7 cellular contexts compared by ENCODE assay signal in genomic region chr9:135990468-135991429, GRCh38. TPM values are rescaled to one million over a fixed set of nuclear protein-coding genes. Genes with fewer than 3 reads are reported as not detected.
A peak's percentile ranks its signal among the peaks of the same experiment; 100 is the strongest.
DNase-seq lines count a peak whose midpoint lies in the region; ATAC-seq and TF ChIP-seq lines count a peak whose summit lies in the region.

No MANE protein-coding gene starts in this region.

- no peaks in the 10 kb centered on the region for H3K36me3 ChIP-seq in gastrocnemius medialis

- DNase-seq in GM13977 (ENCODE audit: low spot score) (peak; percentile 78), NCI-H460 (ENCODE audit: extremely low read depth, low read depth) (peak; percentile 65), activated T-helper 1 cell treated with Interleukin-2 at 50 U/mL for 16 hours (ENCODE audit: low read depth) (peak; percentile 27), fibroblast of pulmonary artery (ENCODE audit: low read depth) (peak; percentile 77), gastrocnemius medialis (no peak), GM19240 (ENCODE audit: insufficient read length, low spot score) (no peak)

- ATAC-seq in gastrocnemius medialis, result peak in 1 of 2 donors; percentile 35
- ATAC-seq in HG03378 (IDR thresholded peaks at IDR 0.05; ENCODE audit: unreplicated experiment), result no peak

- in situ Hi-C loops in GM13977 (cut with MboI; ENCODE audit: low pct_unique_long_range_greater_than_20kb, low sequenced_read_pairs, unreplicated experiment), result no loop called here
- in situ Hi-C loops in gastrocnemius medialis (cut with MboI; ENCODE audit: low sequenced_read_pairs in 4 of 4), result no loop called here

- H3K9me3 ChIP-seq in gastrocnemius medialis, result no peaks in the 10 kb centered on the region

- TF ChIP-seq POLR2A in gastrocnemius medialis (IDR thresholded peaks at IDR 0.05), result no peak

- intact Hi-C loops in gastrocnemius medialis (cut with DNase I; ENCODE audit: low total_unique reads), result no loop called here

- no peak for TF ChIP-seq CTCF in GM13977 (IDR thresholded peaks at IDR 0.05; ENCODE audit: extremely low read depth, insufficient read depth, missing control alignments)
- TF ChIP-seq CTCF in fibroblast of pulmonary artery (IDR thresholded peaks at IDR 0.05; ENCODE audit: low read length, missing control alignments), result no peak
- TF ChIP-seq CTCF in gastrocnemius medialis (IDR thresholded peaks at IDR 0.05 in 4 of 5, conservative IDR thresholded peaks at IDR 0.05 in 1 of 5), result no peak

- peak overlapping the region in 3 of 4 donors; percentile 39 to 76 (median 41) for H3K27ac ChIP-seq in gastrocnemius medialis

- H3K4me3 ChIP-seq in fibroblast of pulmonary artery (replicated peaks; ENCODE audit: low read depth, low read length), result no peak overlapping the region
- H3K4me3 ChIP-seq in gastrocnemius medialis, result peak overlapping the region in 1 of 4 donors; percentile 12

- H3K4me1 ChIP-seq in gastrocnemius medialis, result peaks cover 22 to 24% of the 10 kb centered on the region in 2 donors

- H3K27me3 ChIP-seq in gastrocnemius medialis, result peaks cover 0 to 11% (median 0%) of the 10 kb centered on the region in 3 donors

RNA-seq across cellular contexts. Expression of gene UBAC1, which starts 29.6 kb away (rescaled TPM):
- 33.6 and 34.4 TPM in 2 replicates for total RNA-seq in NCI-H460 (2014; rRNA removed; shearing (Covaris generic))
- polyA plus RNA-seq in NCI-H460 (2014; cell fraction: nucleus; rRNA removed), result 78.6 and 101 TPM in 2 replicates
- total RNA-seq in gastrocnemius medialis, result 100 to 1,000 TPM; 218 to 263 (median 248) TPM

Comparison
In these comparisons a context has a peak if more than half of its experiments do, and no peak if none do; other contexts are left out.
1. DNase-seq: peak in GM13977 (single experiment), NCI-H460 (single experiment), activated T-helper 1 cell treated with Interleukin-2 at 50 U/mL for 16 hours (single experiment) and fibroblast of pulmonary artery (single experiment); none in gastrocnemius medialis (0 of 2) and GM19240 (single experiment).